ENCODE assay signal across 8 cellular contexts in genomic region chr17:50425682-50426471, GRCh38.
DNase-seq lines count a peak whose midpoint lies in the region.

A gene with protein sequence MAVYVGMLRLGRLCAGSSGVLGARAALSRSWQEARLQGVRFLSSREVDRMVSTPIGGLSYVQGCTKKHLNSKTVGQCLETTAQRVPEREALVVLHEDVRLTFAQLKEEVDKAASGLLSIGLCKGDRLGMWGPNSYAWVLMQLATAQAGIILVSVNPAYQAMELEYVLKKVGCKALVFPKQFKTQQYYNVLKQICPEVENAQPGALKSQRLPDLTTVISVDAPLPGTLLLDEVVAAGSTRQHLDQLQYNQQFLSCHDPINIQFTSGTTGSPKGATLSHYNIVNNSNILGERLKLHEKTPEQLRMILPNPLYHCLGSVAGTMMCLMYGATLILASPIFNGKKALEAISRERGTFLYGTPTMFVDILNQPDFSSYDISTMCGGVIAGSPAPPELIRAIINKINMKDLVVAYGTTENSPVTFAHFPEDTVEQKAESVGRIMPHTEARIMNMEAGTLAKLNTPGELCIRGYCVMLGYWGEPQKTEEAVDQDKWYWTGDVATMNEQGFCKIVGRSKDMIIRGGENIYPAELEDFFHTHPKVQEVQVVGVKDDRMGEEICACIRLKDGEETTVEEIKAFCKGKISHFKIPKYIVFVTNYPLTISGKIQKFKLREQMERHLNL (plus strand): TSS chr17:50426218. CDS start chr17:50426262, 44 bp downstream.

- H3K36me3 ChIP-seq in mucosa of stomach (ENCODE audit: control insufficient read depth, insufficient read depth, low read length): no peaks in the 10 kb centered on the region

- peak; percentile 71 for DNase-seq in EH (ENCODE audit: low read depth)
- DNase-seq in HCEC 1CT: peak; percentile 54
- DNase-seq in NCI-H774 (lab: John Stamatoyannopoulos, UW): peak; percentile 28
- peak; percentile 18 for DNase-seq in activated CD8-positive, alpha-beta memory T cell treated with anti-CD3 and anti-CD28 coated beads, Interleukin-2, amount 50 U/mL, for 24 hours (ENCODE audit: extremely low read depth)
- DNase-seq in epithelial cell of prostate (ENCODE audit: low read depth, low spot score): no peak
- peak; percentile 36 to 51 for DNase-seq in stimulated activated CD8-positive, alpha-beta memory T cell treated with anti-CD3 and anti-CD28 coated beads, Interleukin-7, amount 100 ng/mL, for 1 hour (ENCODE audit: low read depth in 2 of 2)
- no peak for DNase-seq in NCI-H2107 (lab: John Stamatoyannopoulos, UW)

- H3K4me3 ChIP-seq in mucosa of stomach (ENCODE audit: low read length): peak within 1 kb of the TSS; percentile 62

- H3K27me3 ChIP-seq in mucosa of stomach (ENCODE audit: control insufficient read depth, insufficient read depth, low read length): no peaks in the 10 kb centered on the region

- H3K9ac ChIP-seq in mucosa of stomach (ENCODE audit: low read length): peak within 1 kb of the TSS; percentile 86

- H3K9me3 ChIP-seq in mucosa of stomach (ENCODE audit: control insufficient read depth, low read length): no peaks in the 10 kb centered on the region

- H3K4me1 ChIP-seq in mucosa of stomach (ENCODE audit: control insufficient read depth, insufficient read depth, low read length): peaks cover 70% of the 10 kb centered on the region

- peak within 1 kb of the TSS; percentile 87 for H3K27ac ChIP-seq in epithelial cell of prostate

Comparison
In these comparisons a context has a peak if more than half of its experiments do, and no peak if none do; other contexts are left out.
1. DNase-seq: peak in EH (single experiment), HCEC 1CT (single experiment), NCI-H774 (single experiment), activated CD8-positive, alpha-beta memory T cell treated with anti-CD3 and anti-CD28 coated beads, Interleukin-2, amount 50 U/mL, for 24 hours (single experiment) and stimulated activated CD8-positive, alpha-beta memory T cell treated with anti-CD3 and anti-CD28 coated beads, Interleukin-7, amount 100 ng/mL, for 1 hour (2 of 2); none in epithelial cell of prostate (single experiment) and NCI-H2107 (single experiment).